15 cellular contexts compared by ENCODE assay signal in genomic region chr11:112751312-112751711, GRCh38.
A peak's percentile ranks its signal among the peaks of the same experiment; 100 is the strongest.
DNase-seq lines count a peak whose midpoint lies in the region; ATAC-seq and TF ChIP-seq lines count a peak whose summit lies in the region.
"Had no signal": no experiment of that assay in that cellular context is flagged by ENCODE, and none has a peak within 500 bp of the region (broad histone marks: within the 10 kb centered on the region; RNA-seq: fewer than 3 reads in every experiment).

No MANE protein-coding gene starts in this region.

- peak; percentile 68 for DNase-seq in Right ventricle myocardium superior
- DNase-seq in right atrium auricular region (ENCODE audit: low spot score) = no peak
- peak; percentile 78 for DNase-seq in left ventricle myocardium superior
- DNase-seq in stimulated activated effector memory CD8-positive, alpha-beta T cell treated with anti-CD3 and anti-CD28 coated beads, Interleukin-12 subunit alpha, Interleukin-12 subunit beta, amount 100 ng/mL, for 72 hours (ENCODE audit: low spot score in 2 of 2) = no peak
- DNase-seq in posterior vena cava (ENCODE audit: low spot score) = no peak
- DNase-seq: ACHN; CD4-positive, alpha-beta T cell; GOT3; KBM-7; NCI-H1694 treated with DMSO at 0.1 percent for 48 hours; NCI-H2171; NCI-H748 treated with DMSO at 0.1 percent for 48 hours had no signal

- intact Hi-C loops in Right ventricle myocardium superior (cut with DNase I) (no loop called here), left ventricle myocardium superior (cut with micrococcal nuclease) (no loop called here), posterior vena cava (cut with DNase I) (no loop called here)

- ATAC-seq in Right ventricle myocardium superior (ENCODE audit: poor library complexity) (peak; percentile 89), left ventricle myocardium superior (peak; percentile 91), HG02642 (IDR thresholded peaks at IDR 0.05; ENCODE audit: poor library complexity, unreplicated experiment) (no peak), HG02840 (IDR thresholded peaks at IDR 0.05; ENCODE audit: low FRiP score, unreplicated experiment) (no peak)
- peak; percentile 27 for ATAC-seq in stimulated activated effector memory CD8-positive, alpha-beta T cell treated with anti-CD3 and anti-CD28 coated beads, Interleukin-12 subunit alpha, Interleukin-12 subunit beta, amount 100 ng/mL, for 72 hours

- peaks cover 14% of the 10 kb centered on the region for H3K27me3 Mint-ChIP-seq in brain

- no peaks in the 10 kb centered on the region for H3K36me3 Mint-ChIP-seq in brain
- no peaks in the 10 kb centered on the region for H3K36me3 Mint-ChIP-seq in stimulated activated effector memory CD8-positive, alpha-beta T cell treated with anti-CD3 and anti-CD28 coated beads, Interleukin-12 subunit alpha, Interleukin-12 subunit beta, amount 100 ng/mL, for 72 hours

- H3K9me3 Mint-ChIP-seq in brain = peaks cover 0 to 6% (median 0%) of the 10 kb centered on the region in 5 experiments
- H3K9me3 Mint-ChIP-seq in stimulated activated effector memory CD8-positive, alpha-beta T cell treated with anti-CD3 and anti-CD28 coated beads, Interleukin-12 subunit alpha, Interleukin-12 subunit beta, amount 100 ng/mL, for 72 hours = no peaks in the 10 kb centered on the region
- H3K9me3 Mint-ChIP-seq: CD4-positive, alpha-beta T cell had no signal

- H3K4me3 ChIP-seq in right atrium auricular region = no peak overlapping the region

- H3K4me1 Mint-ChIP-seq in brain = peaks cover 70% of the 10 kb centered on the region
- no peaks in the 10 kb centered on the region for H3K4me1 Mint-ChIP-seq in stimulated activated effector memory CD8-positive, alpha-beta T cell treated with anti-CD3 and anti-CD28 coated beads, Interleukin-12 subunit alpha, Interleukin-12 subunit beta, amount 100 ng/mL, for 72 hours

- no peak overlapping the region for H3K4me3 Mint-ChIP-seq in brain
- no peak overlapping the region for H3K4me3 Mint-ChIP-seq in stimulated activated effector memory CD8-positive, alpha-beta T cell treated with anti-CD3 and anti-CD28 coated beads, Interleukin-12 subunit alpha, Interleukin-12 subunit beta, amount 100 ng/mL, for 72 hours
- H3K4me3 Mint-ChIP-seq: CD4-positive, alpha-beta T cell had no signal

- no peaks in the 10 kb centered on the region for H3K4me1 ChIP-seq in right atrium auricular region

- no peaks in the 10 kb centered on the region for H3K9me3 ChIP-seq in right atrium auricular region

- H3K27ac Mint-ChIP-seq in brain = peak overlapping the region in 4 of 5 experiments; percentile 23 to 76 (median 58)
- H3K27ac Mint-ChIP-seq in stimulated activated effector memory CD8-positive, alpha-beta T cell treated with anti-CD3 and anti-CD28 coated beads, Interleukin-12 subunit alpha, Interleukin-12 subunit beta, amount 100 ng/mL, for 72 hours = no peak overlapping the region
- H3K27ac Mint-ChIP-seq: CD4-positive, alpha-beta T cell had no signal

- TF ChIP-seq CTCF in right atrium auricular region (IDR thresholded peaks at IDR 0.05) = no peak
- no peak for TF ChIP-seq CTCF in brain (conservative IDR thresholded peaks at IDR 0.05)

- no peaks in the 10 kb centered on the region for H3K27me3 ChIP-seq in right atrium auricular region

- H3K36me3 ChIP-seq in right atrium auricular region = no peaks in the 10 kb centered on the region

- H3K27ac ChIP-seq in right atrium auricular region = no peak overlapping the region

Comparison
In these comparisons a context has a peak if more than half of its experiments do, and no peak if none do; other contexts are left out.
1. DNase-seq: peak in Right ventricle myocardium superior (single experiment) and left ventricle myocardium superior (single experiment); none in right atrium auricular region (single experiment), stimulated activated effector memory CD8-positive, alpha-beta T cell treated with anti-CD3 and anti-CD28 coated beads, Interleukin-12 subunit alpha, Interleukin-12 subunit beta, amount 100 ng/mL, for 72 hours (0 of 2) and posterior vena cava (single experiment).
2. ATAC-seq: peak in Right ventricle myocardium superior (single experiment), left ventricle myocardium superior (single experiment) and stimulated activated effector memory CD8-positive, alpha-beta T cell treated with anti-CD3 and anti-CD28 coated beads, Interleukin-12 subunit alpha, Interleukin-12 subunit beta, amount 100 ng/mL, for 72 hours (single experiment); none in HG02642 (single experiment) and HG02840 (single experiment).